ENCODE assay signal across 8 cellular contexts in genomic region chr1:8516793-8517556, GRCh38.
DNase-seq lines count a peak whose midpoint lies in the region; ATAC-seq and TF ChIP-seq lines count a peak whose summit lies in the region.

No MANE protein-coding gene starts in this region.

- H3K4me1 Mint-ChIP-seq in nephron progenitor cell = peaks cover 45% of the 10 kb centered on the region
- H3K4me1 Mint-ChIP-seq in effector memory CD8-positive, alpha-beta T cell (ENCODE audit: low read depth in 2 of 2) = peaks cover 11 to 35% of the 10 kb centered on the region in 2 donors

- no peak overlapping the region for H3K27ac ChIP-seq in RWPE1

- H3K36me3 ChIP-seq in adipocyte (ENCODE audit: control insufficient read depth, insufficient read depth, low read length, severe bottlenecking) = no peaks in the 10 kb centered on the region

- peaks cover 32% of the 10 kb centered on the region for H3K36me3 Mint-ChIP-seq in nephron progenitor cell (ENCODE audit: low read depth)
- H3K36me3 Mint-ChIP-seq in effector memory CD8-positive, alpha-beta T cell (ENCODE audit: insufficient read depth) = peaks cover 5% of the 10 kb centered on the region

- peaks cover 17% of the 10 kb centered on the region for H3K4me1 ChIP-seq in adipocyte (ENCODE audit: control insufficient read depth, insufficient read depth, low read length)

- H3K9me3 ChIP-seq in adipocyte (ENCODE audit: control insufficient read depth, low read length) = no peaks in the 10 kb centered on the region

- H3K4me3 ChIP-seq in adipocyte (ENCODE audit: low read length) = no peak overlapping the region

- POLR2A ChIA-PET in RWPE1 (lab: Yijun Ruan, JAX; ENCODE audit: low non-redundant PET) = interaction anchor here (0.6 kb wide), 1 partner anchor 366 kb away, joined by 6 read pairs; no protein-coding TSS in a partner anchor

- peak overlapping the region; percentile 25 for H3K27ac Mint-ChIP-seq in nephron progenitor cell
- peak overlapping the region in 1 of 2 donors; percentile 75 for H3K27ac Mint-ChIP-seq in effector memory CD8-positive, alpha-beta T cell

- no peak for TF ChIP-seq CTCF in nephron progenitor cell (IDR thresholded peaks at IDR 0.05)
- no peak for TF ChIP-seq CTCF in RWPE1 (conservative IDR thresholded peaks at IDR 0.05; ENCODE audit: low read depth)

- peak overlapping the region; percentile 15 for H3K9ac ChIP-seq in adipocyte (ENCODE audit: low read length)

- no peak for ATAC-seq in GM21825 (IDR thresholded peaks at IDR 0.05; ENCODE audit: unreplicated experiment)
- ATAC-seq in effector memory CD8-positive, alpha-beta T cell (replicated peaks) = no peak

- CTCF ChIA-PET in RWPE1 (lab: Yijun Ruan, JAX) = interaction anchor here (0.6 kb wide), 1 partner anchor 99 kb away, joined by 3 read pairs; no protein-coding TSS in a partner anchor

- H3K9me3 Mint-ChIP-seq in nephron progenitor cell = no peaks in the 10 kb centered on the region
- H3K9me3 Mint-ChIP-seq in effector memory CD8-positive, alpha-beta T cell = no peaks in the 10 kb centered on the region

- H3K27me3 ChIP-seq in adipocyte (replicated peaks; ENCODE audit: control insufficient read depth, insufficient read depth, low read length) = no peaks in the 10 kb centered on the region

- H3K27me3 Mint-ChIP-seq in nephron progenitor cell (ENCODE audit: low read depth, poor library complexity) = no peaks in the 10 kb centered on the region
- no peaks in the 10 kb centered on the region for H3K27me3 Mint-ChIP-seq in effector memory CD8-positive, alpha-beta T cell

- no peak overlapping the region for H3K4me3 Mint-ChIP-seq in nephron progenitor cell
- peak overlapping the region in 1 of 2 donors; percentile 15 for H3K4me3 Mint-ChIP-seq in effector memory CD8-positive, alpha-beta T cell

- peak; percentile 15 for DNase-seq in Daoy (ENCODE audit: low read depth)
- DNase-seq in NCI-H146 treated with DMSO at 0.1 percent for 48 hours (lab: John Stamatoyannopoulos, UW; ENCODE audit: unreplicated experiment) = peak; percentile 30
- peak; percentile 50 for DNase-seq in adipocyte (ENCODE audit: low read depth)
- DNase-seq in nephron progenitor cell = no peak
- no peak for DNase-seq in middle frontal gyrus (ENCODE audit: extremely low spot score, low spot score)
- DNase-seq in RWPE1 (ENCODE audit: low spot score) = no peak
- no peak for DNase-seq in effector memory CD8-positive, alpha-beta T cell

Comparison
In these comparisons a context has a peak if more than half of its experiments do, and no peak if none do; other contexts are left out.
1. DNase-seq: peak in Daoy (single experiment), NCI-H146 treated with DMSO at 0.1 percent for 48 hours (single experiment) and adipocyte (single experiment); none in nephron progenitor cell (single experiment), middle frontal gyrus (single experiment), RWPE1 (single experiment) and effector memory CD8-positive, alpha-beta T cell (0 of 3).